10 cellular contexts compared by ENCODE assay signal in genomic region chr12:94795520-94795919, GRCh38.
DNase-seq lines count a peak whose midpoint lies in the region; ATAC-seq and TF ChIP-seq lines count a peak whose summit lies in the region.
"Had no signal": no experiment of that assay in that cellular context is flagged by ENCODE, and none has a peak within 500 bp of the region (broad histone marks: within the 10 kb centered on the region; RNA-seq: fewer than 3 reads in every experiment).

No MANE protein-coding gene starts in this region.

- H4K20me1 ChIP-seq in SK-N-SH (ENCODE audit: insufficient read depth): no peaks in the 10 kb centered on the region
- H4K20me1 ChIP-seq: BLaER1 had no signal

- no peak for TF ChIP-seq EP300 in SK-N-SH (IDR thresholded peaks at IDR 0.05; ENCODE audit: borderline replicate concordance in 1 of 2, low read depth in 1 of 2, low read length in 1 of 2)

- peak; percentile 7 for DNase-seq in NCI-H2171 treated with DMSO at 0.1 percent for 48 hours (lab: John Stamatoyannopoulos, UW)
- DNase-seq in NCI-H2171 (lab: John Stamatoyannopoulos, UW): no peak
- no peak for DNase-seq in SK-N-SH
- peak; percentile 45 for DNase-seq in foreskin melanocyte
- DNase-seq in type B pancreatic cell (ENCODE audit: extremely low spot score, unreplicated experiment): no peak
- DNase-seq in GM19238 (ENCODE audit: insufficient read length, low spot score): no peak
- DNase-seq in CD1c-positive myeloid dendritic cell (ENCODE audit: extremely low spot score): no peak
- DNase-seq: cortex of kidney had no signal

- H3K9me2 ChIP-seq in SK-N-SH: no peaks in the 10 kb centered on the region

- H3K36me3 Mint-ChIP-seq in type B pancreatic cell: no peaks in the 10 kb centered on the region

- no peak overlapping the region for H3K27ac ChIP-seq in SK-N-SH (ENCODE audit: low read depth in 2 of 2, low read length in 1 of 2)
- H3K27ac ChIP-seq: BLaER1 had no signal

- H3K4me1 Mint-ChIP-seq in type B pancreatic cell (ENCODE audit: unreplicated experiment): peaks cover 16% of the 10 kb centered on the region

- H3K9me3 ChIP-seq in SK-N-SH: no peaks in the 10 kb centered on the region
- H3K9me3 ChIP-seq: BLaER1 had no signal

- CTCF ChIA-PET in SK-N-SH (lab: Yijun Ruan, JAX): no interaction called here

- POLR2A ChIA-PET in SK-N-SH (lab: Yijun Ruan, JAX): no interaction called here

- H3K9ac ChIP-seq in SK-N-SH: no peak overlapping the region
- H3K9ac ChIP-seq: BLaER1 had no signal

- H3K27ac Mint-ChIP-seq in type B pancreatic cell: no peak overlapping the region

- H3K4me3 Mint-ChIP-seq in type B pancreatic cell: no peak overlapping the region

- ATAC-seq in HG03457 (IDR thresholded peaks at IDR 0.05; ENCODE audit: unreplicated experiment): no peak

- peaks cover 0 to 7% of the 10 kb centered on the region in 2 experiments; a peak in 2 of 4 replicates for H3K4me1 ChIP-seq in SK-N-SH (ENCODE audit: control insufficient read depth in 1 of 2, insufficient read depth in 2 of 2, low read depth in 1 of 2, low read length in 1 of 2)
- H3K4me1 ChIP-seq: BLaER1 had no signal

- no peaks in the 10 kb centered on the region for H3K79me2 ChIP-seq in SK-N-SH (ENCODE audit: insufficient read depth)

- WGBS in SK-N-SH (ENCODE audit: low lambda C conversion rate): 47% methylated on average over 9 of the region's 9 CpGs

- peak; percentile 17; the same call in 1 of the 2 replicates for TF ChIP-seq CTCF in SK-N-SH (IDR thresholded peaks at IDR 0.05)
- TF ChIP-seq CTCF in type B pancreatic cell (conservative IDR thresholded peaks at IDR 0.05): peak; percentile 13

- H3K27me3 ChIP-seq in SK-N-SH (ENCODE audit: insufficient read depth): no peaks in the 10 kb centered on the region
- H3K27me3 ChIP-seq: BLaER1 had no signal

- no peaks in the 10 kb centered on the region for H3K9me3 Mint-ChIP-seq in type B pancreatic cell

- no peaks in the 10 kb centered on the region for H3K36me3 ChIP-seq in SK-N-SH (replicated peaks in 1 of 2; ENCODE audit: control insufficient read depth in 1 of 2, insufficient read depth in 2 of 2, low read length in 1 of 2)
- H3K36me3 ChIP-seq: BLaER1 had no signal

- no peak overlapping the region for H3K4me3 ChIP-seq in SK-N-SH (ENCODE audit: low read depth in 2 of 2, low read length in 1 of 2)
- H3K4me3 ChIP-seq: BLaER1 had no signal

- peaks cover 54% of the 10 kb centered on the region for H3K27me3 Mint-ChIP-seq in type B pancreatic cell

- no peak for TF ChIP-seq RAD21 in SK-N-SH (IDR thresholded peaks at IDR 0.05; ENCODE audit: low read length)

- H2AFZ ChIP-seq in SK-N-SH (ENCODE audit: low read depth): peak overlapping the region; percentile 63; the same call in 1 of the 2 replicates

- H3F3A ChIP-seq in SK-N-SH (replicated peaks; ENCODE audit: insufficient read depth): no peaks in the 10 kb centered on the region

- H3K4me2 ChIP-seq in SK-N-SH: peak overlapping the region; percentile 47
- H3K4me2 ChIP-seq: BLaER1 had no signal

TF ChIP-seq in SK-N-SH, 30 proteins besides CTCF, POLR2A, EP300 and RAD21:
- no peak for TF ChIP-seq PBX3 (IDR thresholded peaks at IDR 0.05)
- TF ChIP-seq FOSL2 (IDR thresholded peaks at IDR 0.05; ENCODE audit: borderline replicate concordance, low read depth): peak; percentile 39; the same call in 1 of the 2 replicates
- no peak for TF ChIP-seq NFIC (IDR thresholded peaks at IDR 0.05; ENCODE audit: borderline replicate concordance)
- no peak for TF ChIP-seq TEAD4 (IDR thresholded peaks at IDR 0.05; ENCODE audit: borderline replicate concordance, insufficient read depth)
- no peak for TF ChIP-seq SIN3A (IDR thresholded peaks at IDR 0.05; ENCODE audit: borderline replicate concordance, low read depth, low read length)
- no peak for TF ChIP-seq GATA2 (CRISPR knock-in tag; IDR thresholded peaks at IDR 0.05)
- no peak for TF ChIP-seq USF1 (IDR thresholded peaks at IDR 0.05; ENCODE audit: borderline replicate concordance, low read depth)
- TF ChIP-seq JUND (IDR thresholded peaks at IDR 0.05): 0 out of 2 replicates have a peak, but pooled peaks have one; percentile 8
- TF ChIP-seq TAF1 (IDR thresholded peaks at IDR 0.05; ENCODE audit: borderline replicate concordance, low read depth, low read length): no peak
- TF ChIP-seq EZH2phosphoT487 (IDR thresholded peaks at IDR 0.05; ENCODE audit: borderline replicate concordance, low read depth): no peak
- TF ChIP-seq RFX5 (IDR thresholded peaks at IDR 0.05; ENCODE audit: low read length): no peak
- TF ChIP-seq MEF2A (IDR thresholded peaks at IDR 0.05; ENCODE audit: borderline replicate concordance, low read depth): no peak
- no peak for TF ChIP-seq NRF1 (IDR thresholded peaks at IDR 0.05; ENCODE audit: low read depth, low read length)
TF ChIP-seq in SK-N-SH: peak in this region for 2.

Comparison
In these comparisons a context has a peak if more than half of its experiments do, and no peak if none do; other contexts are left out.
1. DNase-seq: peak in NCI-H2171 treated with DMSO at 0.1 percent for 48 hours (single experiment) and foreskin melanocyte (single experiment); none in NCI-H2171 (single experiment), SK-N-SH (single experiment), type B pancreatic cell (single experiment), GM19238 (single experiment) and CD1c-positive myeloid dendritic cell (single experiment).